1 cellular context compared by ENCODE assay signal in genomic region chr3:14457481-14457880, GRCh38.
TF ChIP-seq lines count a peak whose summit lies in the region.

No MANE protein-coding gene starts in this region.

TF ChIP-seq in K562, 482 proteins besides CTCF, POLR2A, EP300 and RAD21 (continued from another document):
- TF ChIP-seq NKRF (IDR thresholded peaks at IDR 0.05; ENCODE audit: borderline replicate concordance) (no peak), TAL1 (IDR thresholded peaks at IDR 0.05) (no peak), RNF2 (IDR thresholded peaks at IDR 0.05) (no peak), SP1 (CRISPR knock-in tag; IDR thresholded peaks at IDR 0.05) (no peak), ZBTB7A (IDR thresholded peaks at IDR 0.05; ENCODE audit: borderline replicate concordance, control insufficient read depth, low read depth, low read length) (no peak), ZNF707 (CRISPR knock-in tag; conservative IDR thresholded peaks at IDR 0.05) (no peak), IFI16 (CRISPR knock-in tag; IDR thresholded peaks at IDR 0.05) (no peak), E2F6 (IDR thresholded peaks at IDR 0.05; ENCODE audit: borderline replicate concordance in 1 of 2, extremely low read depth in 1 of 2, insufficient read depth in 1 of 2, insufficient read length in 1 of 2, low read depth in 1 of 2, low read length in 1 of 2, poor library complexity in 1 of 2, severe bottlenecking in 1 of 2) (no peak), TRIM28 (IDR thresholded peaks at IDR 0.05) (no peak), RBFOX2 (IDR thresholded peaks at IDR 0.05; ENCODE audit: low read depth, low read length) (no peak), HIVEP1 (CRISPR knock-in tag; IDR thresholded peaks at IDR 0.05) (no peak), MECOM (CRISPR knock-in tag; IDR thresholded peaks at IDR 0.05) (no peak), JUN (IDR thresholded peaks at IDR 0.05; ENCODE audit: borderline replicate concordance, low read depth, low read length) (no peak), JUN (CRISPR knock-in tag; IDR thresholded peaks at IDR 0.05; ENCODE audit: borderline replicate concordance) (no peak), ZNF644 (tag; IDR thresholded peaks at IDR 0.05; ENCODE audit: low read depth) (no peak), ZBTB11 (CRISPR knock-in tag; IDR thresholded peaks at IDR 0.05) (no peak), SMARCA5 (IDR thresholded peaks at IDR 0.05) (peak; percentile 35; the same call in 1 of the 2 replicates), TOE1 (IDR thresholded peaks at IDR 0.05; ENCODE audit: borderline replicate concordance) (no peak), TOE1 (CRISPR knock-in tag; IDR thresholded peaks at IDR 0.05; ENCODE audit: borderline replicate concordance, low read depth) (no peak), NEUROD1 (IDR thresholded peaks at IDR 0.05; ENCODE audit: borderline replicate concordance, low read depth, low read length, partially characterized antibody) (no peak), KDM1A (IDR thresholded peaks at IDR 0.05) (peak; percentile 13 to 66; a peak in 2 of 4 replicates), GTF2F1 (IDR thresholded peaks at IDR 0.05; ENCODE audit: low read depth, low read length) (no peak), RBM25 (IDR thresholded peaks at IDR 0.05; ENCODE audit: low read depth, low read length, severe bottlenecking) (peak; percentile 98), ZNF77 (CRISPR knock-in tag; IDR thresholded peaks at IDR 0.05) (no peak), IRF9 (tag; IDR thresholded peaks at IDR 0.05) (no peak), C11orf30 (IDR thresholded peaks at IDR 0.05; ENCODE audit: low read depth) (no peak), OTX1 (CRISPR knock-in tag; IDR thresholded peaks at IDR 0.05) (no peak), ETV6 (IDR thresholded peaks at IDR 0.05; ENCODE audit: borderline replicate concordance in 1 of 2, low read depth in 2 of 2, low read length in 1 of 2) (no peak), ETV6 (CRISPR knock-in tag; IDR thresholded peaks at IDR 0.05; ENCODE audit: borderline replicate concordance) (no peak), NFATC3 (IDR thresholded peaks at IDR 0.05) (no peak)
